ENCODE assay signal across 1 cellular context in the genomic region with DNA sequence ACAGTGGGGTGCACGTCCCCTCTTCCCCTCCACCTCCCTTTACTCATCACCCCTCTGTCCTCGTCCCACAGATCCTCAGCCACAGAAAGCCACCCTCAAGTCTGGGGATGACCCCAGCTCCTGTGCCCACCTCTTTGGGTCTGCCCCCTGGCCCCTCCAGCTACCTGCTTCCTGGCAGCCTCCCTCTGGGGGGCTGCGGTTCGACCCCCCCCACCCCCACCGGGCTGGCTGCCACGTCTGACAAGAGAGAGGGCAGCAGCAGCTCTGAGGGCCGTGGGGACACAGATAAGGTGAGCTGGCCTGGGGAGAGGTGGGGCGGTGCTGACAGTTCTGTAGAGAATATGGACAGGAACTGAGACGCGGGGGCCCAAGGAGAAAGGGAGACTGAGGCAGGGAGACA.
TF ChIP-seq lines count a peak whose summit lies in the region.

No MANE protein-coding gene starts in this region.

TF ChIP-seq in HEK293, 187 proteins besides CTCF, POLR2A, EP300 and RAD21:
- TF ChIP-seq PATZ1 (tag by site-specific recombination; IDR thresholded peaks at IDR 0.05) (0 out of 2 replicates have a peak, but pooled peaks have one; percentile 21), ZNF76 (tag by site-specific recombination; IDR thresholded peaks at IDR 0.05; ENCODE audit: borderline replicate concordance, low read depth) (no peak)
